ENCODE assay signal across 8 cellular contexts in the genomic region with DNA sequence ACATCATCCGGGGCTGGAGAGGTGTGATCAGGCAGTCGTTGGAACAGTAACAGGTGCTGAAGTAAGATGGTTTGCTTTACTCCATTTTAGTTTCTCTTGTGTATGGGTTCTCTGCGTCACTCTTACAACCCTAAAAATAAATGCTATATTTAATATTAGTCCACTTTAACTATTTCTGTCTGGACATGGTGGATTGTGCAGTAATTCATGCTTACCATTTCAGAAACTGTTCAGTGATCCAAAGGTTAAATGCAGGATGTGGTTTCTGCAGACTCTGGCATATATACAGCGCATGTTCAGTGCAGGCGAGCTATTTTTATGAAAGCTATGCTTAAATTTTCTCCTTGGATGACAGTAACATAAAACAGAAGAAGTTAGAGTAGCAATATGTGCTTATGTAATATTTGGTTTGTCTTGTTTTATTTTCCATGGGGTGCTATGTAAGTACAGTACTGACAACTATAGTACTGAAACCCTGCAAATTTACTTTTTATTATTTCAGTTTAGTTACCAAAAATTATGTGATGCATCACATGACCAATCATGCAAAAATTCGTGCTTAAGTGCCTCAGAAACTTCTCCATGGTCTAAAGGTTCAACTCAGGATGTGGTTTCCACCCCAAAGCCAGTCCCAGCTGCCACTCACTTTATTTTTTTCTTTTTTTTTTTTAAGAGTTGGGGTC. TPM values are rescaled to one million over a fixed set of nuclear protein-coding genes. Genes with fewer than 3 reads are reported as not detected.
A peak's percentile ranks its signal among the peaks of the same experiment; 100 is the strongest.
DNase-seq lines count a peak whose midpoint lies in the region; ATAC-seq and TF ChIP-seq lines count a peak whose summit lies in the region.

No MANE protein-coding gene starts in this region.

- H3K27me3 ChIP-seq in colonic mucosa: no peaks in the 10 kb centered on the region

- ATAC-seq in activated CD4-positive, alpha-beta T cell treated with anti-CD3 and anti-CD28 coated beads for 36 hours: peak; percentile 73
- peak; percentile 67 for ATAC-seq in HG02870 (IDR thresholded peaks at IDR 0.05; ENCODE audit: unreplicated experiment)

- H3K9me3 Mint-ChIP-seq in activated CD4-positive, alpha-beta T cell treated with anti-CD3 and anti-CD28 coated beads for 36 hours (ENCODE audit: low read depth): peaks cover 7% of the 10 kb centered on the region
- H3K9me3 Mint-ChIP-seq in mesothelial cell of epicardium: peaks cover 8% of the 10 kb centered on the region

- CTCF ChIA-PET in activated CD4-positive, alpha-beta T cell treated with anti-CD3 and anti-CD28 coated beads for 36 hours (lab: Charles Lee): interaction anchor here (0.9 to 2.0 kb wide), 4 partner anchors 10 to 26 kb away, joined by 3 to 4 read pairs (median 4); no protein-coding TSS in a partner anchor
- CTCF ChIA-PET in OCI-LY7 (lab: Charles Lee; ENCODE audit: unreplicated experiment): interaction anchor here (0.5 to 1.3 kb wide), 4 partner anchors 13 to 35 kb away, joined by 3 to 6 read pairs (median 3); no protein-coding TSS in a partner anchor

- H4K20me1 ChIP-seq in OCI-LY7 (ENCODE audit: insufficient read depth, low read length): no peaks in the 10 kb centered on the region

- H3K9me2 ChIP-seq in OCI-LY7 (ENCODE audit: insufficient read depth, low read length): no peaks in the 10 kb centered on the region

- peak overlapping the region; percentile 71 for H3K4me2 ChIP-seq in OCI-LY7 (ENCODE audit: low read length)

- peaks cover 4% of the 10 kb centered on the region; the same call in 1 of the 2 replicates for H3K79me2 ChIP-seq in OCI-LY7 (ENCODE audit: insufficient read depth, low read depth, low read length)

- H3K4me3 Mint-ChIP-seq in activated CD4-positive, alpha-beta T cell treated with anti-CD3 and anti-CD28 coated beads for 36 hours: peak overlapping the region; percentile 54
- H3K4me3 Mint-ChIP-seq in mesothelial cell of epicardium: no peak overlapping the region

- H3K27me3 Mint-ChIP-seq in activated CD4-positive, alpha-beta T cell treated with anti-CD3 and anti-CD28 coated beads for 36 hours: no peaks in the 10 kb centered on the region
- peaks cover 23% of the 10 kb centered on the region for H3K27me3 Mint-ChIP-seq in mesothelial cell of epicardium (ENCODE audit: low read depth)

- BruUV-seq in OCI-LY7 (replicated peaks; lab: Mats Ljungman, UMichigan): no TSS peak

- H3K27ac Mint-ChIP-seq in activated CD4-positive, alpha-beta T cell treated with anti-CD3 and anti-CD28 coated beads for 36 hours: peak overlapping the region; percentile 93
- no peak overlapping the region for H3K27ac Mint-ChIP-seq in mesothelial cell of epicardium

- H2AFZ ChIP-seq in OCI-LY7 (ENCODE audit: low read length): peak overlapping the region; percentile 45; the same call in 1 of the 2 replicates

- DNase-seq in activated CD4-positive, alpha-beta T cell treated with anti-CD3 and anti-CD28 coated beads for 36 hours: peak; percentile 34
- DNase-seq in activated CD4-positive, alpha-beta T cell treated with anti-CD3 and anti-CD28 coated beads for 1 hour: no peak
- DNase-seq in OCI-LY7 (ENCODE audit: low spot score): peak; percentile 98
- peak; percentile 71 for DNase-seq in kidney tubule cell (ENCODE audit: low spot score)
- no peak for DNase-seq in mesothelial cell of epicardium (ENCODE audit: low spot score in 2 of 2, unreplicated experiment in 2 of 2)
- DNase-seq in NCI-H2171 treated with DMSO at 0.1 percent for 48 hours (lab: John Stamatoyannopoulos, UW): no peak
- no peak for DNase-seq in colonic mucosa

- peaks cover 22% of the 10 kb centered on the region; the same call in 1 of the 2 replicates for H3K9me3 ChIP-seq in OCI-LY7 (ENCODE audit: low read length)
- H3K9me3 ChIP-seq in colonic mucosa: no peaks in the 10 kb centered on the region

- H3K36me3 ChIP-seq in OCI-LY7 (ENCODE audit: insufficient read depth, low read length): peaks cover 9% of the 10 kb centered on the region
- H3K36me3 ChIP-seq in colonic mucosa: no peaks in the 10 kb centered on the region

- H3K36me3 Mint-ChIP-seq in activated CD4-positive, alpha-beta T cell treated with anti-CD3 and anti-CD28 coated beads for 36 hours (ENCODE audit: low read depth): peaks cover 8% of the 10 kb centered on the region
- H3K36me3 Mint-ChIP-seq in mesothelial cell of epicardium: peaks cover 2% of the 10 kb centered on the region

- POLR2A ChIA-PET in activated CD4-positive, alpha-beta T cell treated with anti-CD3 and anti-CD28 coated beads for 36 hours (lab: Charles Lee): interaction anchor here (0.8 to 1.2 kb wide), 2 partner anchors 11 to 13 kb away, joined by 5 to 6 read pairs; no protein-coding TSS in a partner anchor
- POLR2A ChIA-PET in OCI-LY7 (lab: Charles Lee): interaction anchor here (0.6 to 5.8 kb wide), 9 partner anchors 12 to 177 kb away, joined by 3 to 113 read pairs (median 4); no protein-coding TSS in a partner anchor

- H3K4me1 ChIP-seq in OCI-LY7 (ENCODE audit: insufficient read depth, low read length, poor library complexity, severe bottlenecking) (peaks cover 86% of the 10 kb centered on the region), colonic mucosa (peaks cover 11% of the 10 kb centered on the region)

- peak overlapping the region; percentile 95 for H3K27ac ChIP-seq in OCI-LY7 (ENCODE audit: low read depth, low read length, poor library complexity, severe bottlenecking)
- no peak overlapping the region for H3K27ac ChIP-seq in colonic mucosa

- peaks cover 50% of the 10 kb centered on the region for H3K4me1 Mint-ChIP-seq in activated CD4-positive, alpha-beta T cell treated with anti-CD3 and anti-CD28 coated beads for 36 hours
- peaks cover 5% of the 10 kb centered on the region for H3K4me1 Mint-ChIP-seq in mesothelial cell of epicardium

- H3K9ac ChIP-seq in colonic mucosa (ENCODE audit: low read depth in 2 of 2, low read length in 2 of 2): no peak overlapping the region

- H3K4me3 ChIP-seq in OCI-LY7 (ENCODE audit: low read depth, low read length, poor library complexity, severe bottlenecking) (peak overlapping the region; percentile 40), colonic mucosa (no peak overlapping the region)

- intact Hi-C loops in activated CD4-positive, alpha-beta T cell treated with anti-CD3 and anti-CD28 coated beads for 36 hours (cut with DNase I, micrococcal nuclease): no loop called here
- intact Hi-C loops in OCI-LY7 (cut with micrococcal nuclease; ENCODE audit: unreplicated experiment): loop anchor here (1.0 kb wide), 3 partner anchors 13 to 108 kb away; partner anchors contain the start of gene WAPL
- intact Hi-C loops in colonic mucosa (cut with DNase I): no loop called here

- no peak for TF ChIP-seq CTCF in OCI-LY7 (conservative IDR thresholded peaks at IDR 0.05; ENCODE audit: low read length)
- TF ChIP-seq CTCF in mesothelial cell of epicardium (IDR thresholded peaks at IDR 0.05; ENCODE audit: unreplicated experiment): no peak
- TF ChIP-seq CTCF in colonic mucosa (IDR thresholded peaks at IDR 0.05): no peak

RNA-seq across cellular contexts. Expression of gene GRID1, which starts 46.6 kb away (rescaled TPM):
- total RNA-seq in activated CD4-positive, alpha-beta T cell treated with anti-CD3 and anti-CD28 coated beads for 36 hours: not detected
- 0.75 and 1.6 TPM in 2 replicates for total RNA-seq in OCI-LY7 (2014; rRNA removed; shearing (Covaris generic))
- total RNA-seq in OCI-LY7 (2022) (3.1 and 3.7 TPM in 2 replicates), mesothelial cell of epicardium (0.11 to 0.54 TPM (median 0.22 TPM) in 3 replicates), colonic mucosa (under 1 TPM; 0.30 to 0.37 TPM)

Comparison
In these comparisons a context has a peak if more than half of its experiments do, and no peak if none do; other contexts are left out.
1. DNase-seq: peak in activated CD4-positive, alpha-beta T cell treated with anti-CD3 and anti-CD28 coated beads for 36 hours (single experiment), OCI-LY7 (single experiment) and kidney tubule cell (single experiment); none in activated CD4-positive, alpha-beta T cell treated with anti-CD3 and anti-CD28 coated beads for 1 hour (single experiment), mesothelial cell of epicardium (0 of 2), NCI-H2171 treated with DMSO at 0.1 percent for 48 hours (single experiment) and colonic mucosa (single experiment).